Comparison of ENCODE assay signal across 1 cellular context in the genomic region with DNA sequence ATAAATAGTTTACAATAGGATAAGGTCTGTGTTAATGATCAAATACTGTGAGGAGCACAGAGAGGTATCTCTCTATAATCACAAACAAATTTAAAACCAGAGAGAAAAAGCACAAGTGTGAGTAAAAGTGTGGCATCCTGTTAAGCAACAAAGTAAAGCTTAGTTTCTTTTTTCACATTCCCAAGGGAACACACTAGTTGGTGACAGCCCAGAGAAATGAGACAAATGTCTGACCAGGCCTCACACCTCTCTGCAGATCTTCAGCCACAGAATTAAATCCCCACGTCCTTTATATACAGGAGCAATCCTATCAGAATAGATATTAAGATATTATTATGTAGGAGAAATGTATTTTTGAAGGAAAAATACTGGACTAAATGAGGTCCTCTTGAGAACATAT.
A peak's percentile ranks its signal among the peaks of the same experiment; 100 is the strongest.
TF ChIP-seq lines count a peak whose summit lies in the region.

No MANE protein-coding gene starts in this region.

TF ChIP-seq in IMR-90, 13 proteins besides CTCF, POLR2A, EP300 and RAD21:
- TF ChIP-seq, protein P1, sequence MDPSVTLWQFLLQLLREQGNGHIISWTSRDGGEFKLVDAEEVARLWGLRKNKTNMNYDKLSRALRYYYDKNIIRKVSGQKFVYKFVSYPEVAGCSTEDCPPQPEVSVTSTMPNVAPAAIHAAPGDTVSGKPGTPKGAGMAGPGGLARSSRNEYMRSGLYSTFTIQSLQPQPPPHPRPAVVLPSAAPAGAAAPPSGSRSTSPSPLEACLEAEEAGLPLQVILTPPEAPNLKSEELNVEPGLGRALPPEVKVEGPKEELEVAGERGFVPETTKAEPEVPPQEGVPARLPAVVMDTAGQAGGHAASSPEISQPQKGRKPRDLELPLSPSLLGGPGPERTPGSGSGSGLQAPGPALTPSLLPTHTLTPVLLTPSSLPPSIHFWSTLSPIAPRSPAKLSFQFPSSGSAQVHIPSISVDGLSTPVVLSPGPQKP (IDR thresholded peaks at IDR 0.05; ENCODE audit: borderline replicate concordance, low read depth, low read length) = no peak
- TF ChIP-seq CHD1 (IDR thresholded peaks at IDR 0.05; ENCODE audit: low read depth, low read length) (no peak), BHLHE40 (IDR thresholded peaks at IDR 0.05; ENCODE audit: low read depth, low read length) (no peak), CEBPB (IDR thresholded peaks at IDR 0.05; ENCODE audit: low read depth, low read length) (peak; percentile 32; the same call in 1 of the 2 replicates), SMC3 (IDR thresholded peaks at IDR 0.05; ENCODE audit: low read depth, low read length) (no peak; the same call in 1 of the 2 replicates), RCOR1 (IDR thresholded peaks at IDR 0.05; ENCODE audit: insufficient replicate concordance, low read length) (no peak)
- TF ChIP-seq, protein P2, sequence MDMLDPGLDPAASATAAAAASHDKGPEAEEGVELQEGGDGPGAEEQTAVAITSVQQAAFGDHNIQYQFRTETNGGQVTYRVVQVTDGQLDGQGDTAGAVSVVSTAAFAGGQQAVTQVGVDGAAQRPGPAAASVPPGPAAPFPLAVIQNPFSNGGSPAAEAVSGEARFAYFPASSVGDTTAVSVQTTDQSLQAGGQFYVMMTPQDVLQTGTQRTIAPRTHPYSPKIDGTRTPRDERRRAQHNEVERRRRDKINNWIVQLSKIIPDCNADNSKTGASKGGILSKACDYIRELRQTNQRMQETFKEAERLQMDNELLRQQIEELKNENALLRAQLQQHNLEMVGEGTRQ (IDR thresholded peaks at IDR 0.05; ENCODE audit: low read depth, low read length) = no peak
